ENCODE assay signal across 8 cellular contexts in genomic region chr17:56594528-56595418, GRCh38. TPM values are rescaled to one million over a fixed set of nuclear protein-coding genes. Genes with fewer than 3 reads are reported as not detected.
DNase-seq lines count a peak whose midpoint lies in the region; ATAC-seq lines count a peak whose summit lies in the region.

No MANE protein-coding gene starts in this region.

- H3K27ac Mint-ChIP-seq in activated naive CD8-positive, alpha-beta T cell, result peak overlapping the region; percentile 54
- H3K27ac Mint-ChIP-seq in immature natural killer cell, result no peak overlapping the region
- H3K27ac Mint-ChIP-seq in stimulated activated naive B cell treated with anti-CD40 and anti-IgM and Interleukin-4, amounts not matched to agents 10 μg/mL and 1 μg/mL and 100 μg/mL, for 72 hours, result peak overlapping the region; percentile 0

- H3K27me3 Mint-ChIP-seq in activated naive CD8-positive, alpha-beta T cell, result peaks cover 14% of the 10 kb centered on the region
- H3K27me3 Mint-ChIP-seq in immature natural killer cell (ENCODE audit: low read depth in 3 of 3), result peaks cover 16 to 34% (median 34%) of the 10 kb centered on the region in 3 donors
- H3K27me3 Mint-ChIP-seq in stimulated activated naive B cell treated with anti-CD40 and anti-IgM and Interleukin-4, amounts not matched to agents 10 μg/mL and 1 μg/mL and 100 μg/mL, for 72 hours, result peaks cover 49 to 56% of the 10 kb centered on the region in 2 donors

- H3K9me3 Mint-ChIP-seq in activated naive CD8-positive, alpha-beta T cell (ENCODE audit: low read depth), result no peaks in the 10 kb centered on the region
- H3K9me3 Mint-ChIP-seq in immature natural killer cell, result no peaks in the 10 kb centered on the region
- H3K9me3 Mint-ChIP-seq in stimulated activated naive B cell treated with anti-CD40 and anti-IgM and Interleukin-4, amounts not matched to agents 10 μg/mL and 1 μg/mL and 100 μg/mL, for 72 hours, result no peaks in the 10 kb centered on the region

- peak overlapping the region; percentile 81 for H3K4me3 Mint-ChIP-seq in activated naive CD8-positive, alpha-beta T cell
- peak overlapping the region in 3 of 5 donors; percentile 51 to 62 (median 62) for H3K4me3 Mint-ChIP-seq in immature natural killer cell
- H3K4me3 Mint-ChIP-seq in stimulated activated naive B cell treated with anti-CD40 and anti-IgM and Interleukin-4, amounts not matched to agents 10 μg/mL and 1 μg/mL and 100 μg/mL, for 72 hours, result peak overlapping the region; percentile 69 to 88

- peaks cover 40% of the 10 kb centered on the region for H3K4me1 Mint-ChIP-seq in activated naive CD8-positive, alpha-beta T cell (ENCODE audit: low read depth)
- peaks cover 22 to 30% of the 10 kb centered on the region in 2 donors for H3K4me1 Mint-ChIP-seq in immature natural killer cell
- H3K4me1 Mint-ChIP-seq in stimulated activated naive B cell treated with anti-CD40 and anti-IgM and Interleukin-4, amounts not matched to agents 10 μg/mL and 1 μg/mL and 100 μg/mL, for 72 hours, result peaks cover 17 to 40% of the 10 kb centered on the region in 2 donors

- DNase-seq in NCI-H2171 treated with DMSO at 0.1 percent for 48 hours (lab: John Stamatoyannopoulos, UW) (peak; percentile 32), NCI-H2171 (lab: John Stamatoyannopoulos, UW) (no peak), NOMO-1 treated with dmso at 0.1 percent for 144 hours (lab: John Stamatoyannopoulos, UW; ENCODE audit: unreplicated experiment) (peak; percentile 46), immature natural killer cell (peak in 2 of 3 donors; percentile 13 to 19)
- DNase-seq in stimulated activated naive B cell treated with anti-CD40 and anti-IgM and Interleukin-4, amounts not matched to agents 10 μg/mL and 1 μg/mL and 100 μg/mL, for 72 hours, result peak; percentile 35

- peak; percentile 33 for ATAC-seq in stimulated activated naive B cell treated with anti-CD40 and anti-IgM and Interleukin-4, amounts not matched to agents 10 μg/mL and 1 μg/mL and 100 μg/mL, for 72 hours (replicated peaks)
- ATAC-seq in GM19467 (IDR thresholded peaks at IDR 0.05; ENCODE audit: unreplicated experiment) (no peak), HG03442 (IDR thresholded peaks at IDR 0.05; ENCODE audit: unreplicated experiment) (no peak)

- H3K36me3 Mint-ChIP-seq in activated naive CD8-positive, alpha-beta T cell, result peaks cover 2% of the 10 kb centered on the region
- no peaks in the 10 kb centered on the region for H3K36me3 Mint-ChIP-seq in immature natural killer cell
- H3K36me3 Mint-ChIP-seq in stimulated activated naive B cell treated with anti-CD40 and anti-IgM and Interleukin-4, amounts not matched to agents 10 μg/mL and 1 μg/mL and 100 μg/mL, for 72 hours, result no peaks in the 10 kb centered on the region

RNA-seq across cellular contexts. Expression of gene NOG, which starts 1.3 kb away (rescaled TPM):
- not detected for polyA plus RNA-seq in immature natural killer cell

Comparison
In these comparisons a context has a peak if more than half of its experiments do, and no peak if none do; other contexts are left out.
1. H3K27ac Mint-ChIP-seq: peak in activated naive CD8-positive, alpha-beta T cell (single experiment) and stimulated activated naive B cell treated with anti-CD40 and anti-IgM and Interleukin-4, amounts not matched to agents 10 μg/mL and 1 μg/mL and 100 μg/mL, for 72 hours (single experiment); none in immature natural killer cell (0 of 6).
2. ATAC-seq: peak in stimulated activated naive B cell treated with anti-CD40 and anti-IgM and Interleukin-4, amounts not matched to agents 10 μg/mL and 1 μg/mL and 100 μg/mL, for 72 hours (2 of 2); none in GM19467 (single experiment) and HG03442 (single experiment).
3. Peak in every context shown above with its lines, with median percentiles within 50 percentile points of each other: H3K4me3 Mint-ChIP-seq.